1 cellular context compared by ENCODE assay signal in genomic region chr5:81393783-81394718, GRCh38.
TF ChIP-seq lines count a peak whose summit lies in the region.

TSS of gene ACOT12 (minus strand) at chr5:81394134. CDS start at chr5:81394114, 20 bp downstream.

TF ChIP-seq in GM12878, 131 proteins besides CTCF, POLR2A, EP300 and RAD21 (continued from another document):
- TF ChIP-seq, protein P1, sequence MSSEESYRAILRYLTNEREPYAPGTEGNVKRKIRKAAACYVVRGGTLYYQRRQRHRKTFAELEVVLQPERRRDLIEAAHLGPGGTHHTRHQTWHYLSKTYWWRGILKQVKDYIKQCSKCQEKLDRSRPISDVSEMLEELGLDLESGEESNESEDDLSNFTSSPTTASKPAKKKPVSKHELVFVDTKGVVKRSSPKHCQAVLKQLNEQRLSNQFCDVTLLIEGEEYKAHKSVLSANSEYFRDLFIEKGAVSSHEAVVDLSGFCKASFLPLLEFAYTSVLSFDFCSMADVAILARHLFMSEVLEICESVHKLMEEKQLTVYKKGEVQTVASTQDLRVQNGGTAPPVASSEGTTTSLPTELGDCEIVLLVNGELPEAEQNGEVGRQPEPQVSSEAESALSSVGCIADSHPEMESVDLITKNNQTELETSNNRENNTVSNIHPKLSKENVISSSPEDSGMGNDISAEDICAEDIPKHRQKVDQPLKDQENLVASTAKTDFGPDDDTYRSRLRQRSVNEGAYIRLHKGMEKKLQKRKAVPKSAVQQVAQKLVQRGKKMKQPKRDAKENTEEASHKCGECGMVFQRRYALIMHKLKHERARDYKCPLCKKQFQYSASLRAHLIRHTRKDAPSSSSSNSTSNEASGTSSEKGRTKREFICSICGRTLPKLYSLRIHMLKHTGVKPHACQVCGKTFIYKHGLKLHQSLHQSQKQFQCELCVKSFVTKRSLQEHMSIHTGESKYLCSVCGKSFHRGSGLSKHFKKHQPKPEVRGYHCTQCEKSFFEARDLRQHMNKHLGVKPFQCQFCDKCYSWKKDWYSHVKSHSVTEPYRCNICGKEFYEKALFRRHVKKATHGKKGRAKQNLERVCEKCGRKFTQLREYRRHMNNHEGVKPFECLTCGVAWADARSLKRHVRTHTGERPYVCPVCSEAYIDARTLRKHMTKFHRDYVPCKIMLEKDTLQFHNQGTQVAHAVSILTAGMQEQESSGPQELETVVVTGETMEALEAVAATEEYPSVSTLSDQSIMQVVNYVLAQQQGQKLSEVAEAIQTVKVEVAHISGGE (CRISPR knock-in tag; IDR thresholded peaks at IDR 0.05): no peak
- no peak for TF ChIP-seq ZNF24 (IDR thresholded peaks at IDR 0.05)
- no peak for TF ChIP-seq MXI1 (IDR thresholded peaks at IDR 0.05; ENCODE audit: low read depth, low read length)
- TF ChIP-seq CREB1 (IDR thresholded peaks at IDR 0.05; ENCODE audit: low read depth): no peak
- TF ChIP-seq ZBTB33 (IDR thresholded peaks at IDR 0.05): no peak
- no peak for TF ChIP-seq CREM (IDR thresholded peaks at IDR 0.05; ENCODE audit: low read depth)
- no peak for TF ChIP-seq FOS (IDR thresholded peaks at IDR 0.05; ENCODE audit: borderline replicate concordance, extremely low read depth, insufficient read length)
- TF ChIP-seq, protein P2, sequence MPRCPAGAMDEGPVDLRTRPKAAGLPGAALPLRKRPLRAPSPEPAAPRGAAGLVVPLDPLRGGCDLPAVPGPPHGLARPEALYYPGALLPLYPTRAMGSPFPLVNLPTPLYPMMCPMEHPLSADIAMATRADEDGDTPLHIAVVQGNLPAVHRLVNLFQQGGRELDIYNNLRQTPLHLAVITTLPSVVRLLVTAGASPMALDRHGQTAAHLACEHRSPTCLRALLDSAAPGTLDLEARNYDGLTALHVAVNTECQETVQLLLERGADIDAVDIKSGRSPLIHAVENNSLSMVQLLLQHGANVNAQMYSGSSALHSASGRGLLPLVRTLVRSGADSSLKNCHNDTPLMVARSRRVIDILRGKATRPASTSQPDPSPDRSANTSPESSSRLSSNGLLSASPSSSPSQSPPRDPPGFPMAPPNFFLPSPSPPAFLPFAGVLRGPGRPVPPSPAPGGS (IDR thresholded peaks at IDR 0.05; ENCODE audit: borderline replicate concordance, insufficient read depth, low read depth, low read length, poor library complexity, severe bottlenecking): no peak
- no peak for TF ChIP-seq SMAD1 (IDR thresholded peaks at IDR 0.05; ENCODE audit: low read depth, partially characterized antibody)
- TF ChIP-seq HCFC1 (IDR thresholded peaks at IDR 0.05; ENCODE audit: low read length): no peak
TF ChIP-seq in GM12878: peak in this region for 0.
